In genomic region chr7:3564231-3564630, GRCh38 we compare ENCODE assay signal across 26 cellular contexts.
"Had no signal": no experiment of that assay in that cellular context is flagged by ENCODE, and none has a peak within 500 bp of the region (broad histone marks: within the 10 kb centered on the region; RNA-seq: fewer than 3 reads in every experiment).

No MANE protein-coding gene starts in this region.

- H3K4me3 Mint-ChIP-seq: activated CD4-positive, alpha-beta T cell treated with anti-CD3 and anti-CD28 coated beads, Interleukin-2, amount 10 ng/mL, durations not matched to agents 7 days and 5 days; activated CD8-positive, alpha-beta T cell treated with anti-CD3 and anti-CD28 coated beads, Interleukin-2, amount 10 ng/mL, durations not matched to agents 7 days and 5 days; activated naive CD4-positive, alpha-beta T cell treated with anti-CD3 and anti-CD28 coated beads, Interleukin-2, amount 10 ng/mL, durations not matched to agents 7 days and 5 days; activated T-cell treated with anti-CD3 and anti-CD28 coated beads, Interleukin-2, amount 50 U/mL, for 4 hours had no signal

- H3K36me3 ChIP-seq: adrenal gland, breast epithelium had no signal

- H3K4me1 ChIP-seq: adrenal gland, breast epithelium had no signal

- H3K9me3 ChIP-seq: adrenal gland, body of pancreas, breast epithelium had no signal

- H3K27ac ChIP-seq: adrenal gland, body of pancreas, breast epithelium had no signal

- H3K4me3 ChIP-seq: adrenal gland, body of pancreas, breast epithelium had no signal

- FAIRE-seq: astrocyte, TTC549 had no signal

- H3K9me3 Mint-ChIP-seq: activated CD4-positive, alpha-beta T cell treated with anti-CD3 and anti-CD28 coated beads, Interleukin-2, amount 10 ng/mL, durations not matched to agents 7 days and 5 days; activated naive CD4-positive, alpha-beta T cell treated with anti-CD3 and anti-CD28 coated beads, Interleukin-2, amount 10 ng/mL, durations not matched to agents 7 days and 5 days; activated naive CD8-positive, alpha-beta T cell treated with anti-CD3 and anti-CD28 coated beads, Interleukin-2, amount 10 ng/mL, durations not matched to agents 7 days and 5 days; activated T-cell treated with anti-CD3 and anti-CD28 coated beads, Interleukin-2, amount 50 U/mL, for 4 hours had no signal

- DNase-seq: activated CD4-positive, alpha-beta T cell treated with anti-CD3 and anti-CD28 coated beads, Interleukin-2, amount 10 ng/mL, durations not matched to agents 7 days and 5 days; activated CD4-positive, alpha-beta T cell treated with anti-CD3 and anti-CD28 coated beads, Interleukin-2, amount 50 U/mL, for 48 hours; activated CD8-positive, alpha-beta memory T cell treated with anti-CD3 and anti-CD28 coated beads, Interleukin-2, amount 50 U/mL, for 4 hours; activated CD8-positive, alpha-beta T cell treated with anti-CD3 and anti-CD28 coated beads, Interleukin-2, amount 10 ng/mL, durations not matched to agents 7 days and 5 days; activated effector memory CD4-positive, alpha-beta T cell treated with Interleukin-2 at 50 U/mL for 16 hours; activated naive CD4-positive, alpha-beta T cell treated with anti-CD3 and anti-CD28 coated beads, Interleukin-2, amount 10 ng/mL, durations not matched to agents 7 days and 5 days; activated naive CD8-positive, alpha-beta T cell treated with anti-CD3 and anti-CD28 coated beads, Interleukin-2, amount 10 ng/mL, durations not matched to agents 7 days and 5 days; activated T-cell treated with anti-CD3 and anti-CD28 coated beads for 4 hours; activated T-cell treated with anti-CD3 and anti-CD28 coated beads, Interleukin-2, amount 50 U/mL, for 4 hours; adrenal gland; body of pancreas; NCI-H1092 treated with DMSO at 0.1 percent for 48 hours; NCI-H1417; NCI-H146; NCI-H187 treated with DMSO at 0.1 percent for 48 hours; NCI-H2081; NCI-H345; NCI-H524 treated with DMSO at 0.1 percent for 48 hours; NCI-H748 treated with DMSO at 0.1 percent for 48 hours; NK-92 treated with Interleukin-12 subunit alpha and Interleukin-12 subunit beta, amount 100 ng/mL, for 24 hours; PC-3; Right ventricle myocardium superior; T1000 had no signal

- ATAC-seq: activated CD8-positive, alpha-beta T cell treated with anti-CD3 and anti-CD28 coated beads, Interleukin-2, amount 10 ng/mL, durations not matched to agents 7 days and 5 days; activated T-cell treated with anti-CD3 and anti-CD28 coated beads, Interleukin-2, amount 50 U/mL, for 4 hours; body of pancreas; PC-3 had no signal

- H3K27ac Mint-ChIP-seq: activated CD4-positive, alpha-beta T cell treated with anti-CD3 and anti-CD28 coated beads, Interleukin-2, amount 10 ng/mL, durations not matched to agents 7 days and 5 days; activated CD8-positive, alpha-beta T cell treated with anti-CD3 and anti-CD28 coated beads, Interleukin-2, amount 10 ng/mL, durations not matched to agents 7 days and 5 days; activated naive CD4-positive, alpha-beta T cell treated with anti-CD3 and anti-CD28 coated beads, Interleukin-2, amount 10 ng/mL, durations not matched to agents 7 days and 5 days had no signal

- H3K27me3 ChIP-seq: body of pancreas, breast epithelium had no signal

- H3K36me3 Mint-ChIP-seq: activated naive CD4-positive, alpha-beta T cell treated with anti-CD3 and anti-CD28 coated beads, Interleukin-2, amount 10 ng/mL, durations not matched to agents 7 days and 5 days had no signal

- H3K27me3 Mint-ChIP-seq: activated CD4-positive, alpha-beta T cell treated with anti-CD3 and anti-CD28 coated beads, Interleukin-2, amount 10 ng/mL, durations not matched to agents 7 days and 5 days; activated naive CD4-positive, alpha-beta T cell treated with anti-CD3 and anti-CD28 coated beads, Interleukin-2, amount 10 ng/mL, durations not matched to agents 7 days and 5 days; activated naive CD8-positive, alpha-beta T cell treated with anti-CD3 and anti-CD28 coated beads, Interleukin-2, amount 10 ng/mL, durations not matched to agents 7 days and 5 days had no signal
